In genomic region chr16:24553983-24554382, GRCh38 we compare ENCODE assay signal across 17 cellular contexts. TPM values are rescaled to one million over a fixed set of nuclear protein-coding genes. Genes with fewer than 3 reads are reported as not detected.
DNase-seq lines count a peak whose midpoint lies in the region; ATAC-seq, FAIRE-seq and TF ChIP-seq lines count a peak whose summit lies in the region.
"Had no signal": no experiment of that assay in that cellular context is flagged by ENCODE, and none has a peak within 500 bp of the region (broad histone marks: within the 10 kb centered on the region; RNA-seq: fewer than 3 reads in every experiment).

No MANE protein-coding gene starts in this region.

- peaks cover 47% of the 10 kb centered on the region for H4K20me1 ChIP-seq in astrocyte (ENCODE audit: insufficient read depth, low read length)

- H3K4me1 ChIP-seq in HEK293 (ENCODE audit: control insufficient read depth, insufficient read depth, low read length) (peaks cover 7% of the 10 kb centered on the region), astrocyte (ENCODE audit: insufficient read depth, low read length) (no peaks in the 10 kb centered on the region)

- DNase-seq in AG04450 (ENCODE audit: low read depth, low spot score) (peak; percentile 23), astrocyte (ENCODE audit: low read depth) (peak; percentile 20), fibroblast of the aortic adventitia (ENCODE audit: low read depth) (peak; percentile 52), RWPE1 (ENCODE audit: low spot score) (no peak), NCI-H526 (lab: John Stamatoyannopoulos, UW) (no peak), NCI-H510A (lab: John Stamatoyannopoulos, UW) (no peak)
- DNase-seq: 8988T; Calu3; CD8-positive, alpha-beta T cell; DMS79 treated with DMSO at 0.1 percent for 48 hours; H9 had no signal

- H3K9me3 ChIP-seq in AG04450 (ENCODE audit: control insufficient read depth, insufficient read depth, low read length): no peaks in the 10 kb centered on the region
- H3K9me3 ChIP-seq in HEK293 (ENCODE audit: control insufficient read depth, insufficient read depth, low read depth, low read length): no peaks in the 10 kb centered on the region
- no peaks in the 10 kb centered on the region for H3K9me3 ChIP-seq in astrocyte (ENCODE audit: insufficient read depth, low read depth, low read length)
- H3K9me3 ChIP-seq: BLaER1 treated with 17β-estradiol and CSF1 and Interleukin-3, amounts not matched to agents 10 nM and 100 nM had no signal

- no peak for TF ChIP-seq CTCF in AG04450 (IDR thresholded peaks at IDR 0.05; ENCODE audit: low read depth, low read length)
- no peak for TF ChIP-seq CTCF in HEK293 (tag by site-specific recombination; IDR thresholded peaks at IDR 0.05)
- TF ChIP-seq CTCF in astrocyte (IDR thresholded peaks at IDR 0.05; ENCODE audit: insufficient read depth, low read depth, low read length): no peak
- no peak for TF ChIP-seq CTCF in fibroblast of the aortic adventitia (IDR thresholded peaks at IDR 0.05; ENCODE audit: insufficient read depth, low read length)
- no peak for TF ChIP-seq CTCF in RWPE1 (conservative IDR thresholded peaks at IDR 0.05; ENCODE audit: low read depth)

- no peak overlapping the region for H3K4me2 ChIP-seq in astrocyte (ENCODE audit: low read length)
- H3K4me2 ChIP-seq: BLaER1 treated with 17β-estradiol and CSF1 and Interleukin-3, amounts not matched to agents 10 nM and 100 nM; GM23338 had no signal

- no peak overlapping the region for H3K27ac ChIP-seq in AG04450 (ENCODE audit: low read depth, low read length)
- no peak overlapping the region for H3K27ac ChIP-seq in HEK293 (ENCODE audit: extremely low read depth, low read depth, low read length)
- no peak overlapping the region for H3K27ac ChIP-seq in astrocyte (ENCODE audit: low read depth, low read length)
- H3K27ac ChIP-seq in RWPE1: no peak overlapping the region
- H3K27ac ChIP-seq: BLaER1 treated with 17β-estradiol and CSF1 and Interleukin-3, amounts not matched to agents 10 nM and 100 nM had no signal

- peaks cover 43% of the 10 kb centered on the region for H3K79me2 ChIP-seq in astrocyte (ENCODE audit: insufficient read depth, low read length)

- no peaks in the 10 kb centered on the region for H3K27me3 Mint-ChIP-seq in astrocyte (ENCODE audit: low read depth, unreplicated experiment)
- H3K27me3 Mint-ChIP-seq: B cell had no signal

- FAIRE-seq in astrocyte (lab: Jason Lieb, UNC): no peak
- FAIRE-seq: GM12878 had no signal

- no peak for ATAC-seq in SK-N-SH treated with all-trans-retinoic acid at 6 μM for 48 hours
- ATAC-seq: CD8-positive, alpha-beta T cell; GM12878; GM23338 had no signal

- peaks cover 13% of the 10 kb centered on the region for H3K36me3 Mint-ChIP-seq in astrocyte (ENCODE audit: low read depth, unreplicated experiment)

- POLR2A ChIA-PET in AG04450 (lab: Yijun Ruan, JAX): interaction anchor here (0.7 kb wide), 1 partner anchor 16 kb away, joined by 3 read pairs; no protein-coding TSS in a partner anchor
- POLR2A ChIA-PET in HEK293 (lab: Yijun Ruan, JAX): no interaction called here
- POLR2A ChIA-PET in RWPE1 (lab: Yijun Ruan, JAX; ENCODE audit: low non-redundant PET): no interaction called here

- no peak overlapping the region for H3K9ac ChIP-seq in astrocyte (ENCODE audit: low read length)
- H3K9ac ChIP-seq: BLaER1 treated with 17β-estradiol and CSF1 and Interleukin-3, amounts not matched to agents 10 nM and 100 nM had no signal

- H3K4me3 ChIP-seq in AG04450 (ENCODE audit: low read depth, low read length): no peak overlapping the region
- no peak overlapping the region for H3K4me3 ChIP-seq in HEK293 (ENCODE audit: low read depth, low read length)
- no peak overlapping the region for H3K4me3 ChIP-seq in astrocyte (ENCODE audit: insufficient read depth, low read depth, low read length)
- H3K4me3 ChIP-seq in fibroblast of the aortic adventitia (ENCODE audit: low read depth, low read length): no peak overlapping the region
- H3K4me3 ChIP-seq: BLaER1 treated with 17β-estradiol and CSF1 and Interleukin-3, amounts not matched to agents 10 nM and 100 nM; GM12878; GM23338 had no signal

- no peak overlapping the region for H2AFZ ChIP-seq in astrocyte (ENCODE audit: low read depth, low read length)
- H2AFZ ChIP-seq: GM23338 had no signal

- CTCF ChIA-PET in AG04450 (lab: Charles Lee) (interaction anchor here (0.8 to 2.0 kb wide), 5 partner anchors 14 to 38 kb away, joined by 4 to 7 read pairs (median 4); partner anchors contain the start of gene RBBP6), HEK293 (lab: Yijun Ruan, JAX) (interaction anchor here (0.6 to 0.7 kb wide), 3 partner anchors 10 to 45 kb away, joined by 3 read pairs; no protein-coding TSS in a partner anchor), RWPE1 (lab: Yijun Ruan, JAX) (no interaction called here)

- peaks cover 26 to 89% of the 10 kb centered on the region in 2 experiments for H3K36me3 ChIP-seq in HEK293 (ENCODE audit: control insufficient read depth in 2 of 2, insufficient read depth in 1 of 2, low read length in 2 of 2)
- H3K36me3 ChIP-seq in astrocyte (ENCODE audit: insufficient read depth, low read length): peaks cover 36% of the 10 kb centered on the region

- no peak overlapping the region for H3K27ac Mint-ChIP-seq in astrocyte (ENCODE audit: unreplicated experiment)
- H3K27ac Mint-ChIP-seq: B cell; CD8-positive, alpha-beta T cell; GM23338; H9 had no signal

- H3K4me3 Mint-ChIP-seq in astrocyte (ENCODE audit: unreplicated experiment): no peak overlapping the region
- H3K4me3 Mint-ChIP-seq: B cell; CD8-positive, alpha-beta T cell; GM23338; H9 had no signal

- H3K9me3 Mint-ChIP-seq in astrocyte (ENCODE audit: unreplicated experiment): no peaks in the 10 kb centered on the region
- H3K9me3 Mint-ChIP-seq: CD8-positive, alpha-beta T cell; GM23338; H9 had no signal

- H3K27me3 ChIP-seq in AG04450 (ENCODE audit: control insufficient read depth, insufficient read depth, low read length) (no peaks in the 10 kb centered on the region), astrocyte (ENCODE audit: insufficient read depth, low read length) (no peaks in the 10 kb centered on the region)
- H3K27me3 ChIP-seq: BLaER1 treated with 17β-estradiol and CSF1 and Interleukin-3, amounts not matched to agents 10 nM and 100 nM had no signal

- peaks cover 5% of the 10 kb centered on the region for H3K4me1 Mint-ChIP-seq in astrocyte (ENCODE audit: low read depth, unreplicated experiment)
- H3K4me1 Mint-ChIP-seq: GM23338 had no signal

TF ChIP-seq in HEK293, 187 proteins besides CTCF, POLR2A, EP300 and RAD21:
- TF ChIP-seq ZNF426 (tag by site-specific recombination; IDR thresholded peaks at IDR 0.05): no peak
- peak; percentile 60 for TF ChIP-seq PRDM10 (tag by site-specific recombination; IDR thresholded peaks at IDR 0.05)
TF ChIP-seq in HEK293: peak in this region for 1.

TF ChIP-seq in SK-N-SH treated with all-trans-retinoic acid at 6 μM for 48 hours, 23 proteins besides CTCF, POLR2A, EP300 and RAD21 (continues in another document):
- TF ChIP-seq CSRNP3 (CRISPR knock-in tag; IDR thresholded peaks at IDR 0.05) (no peak), ZNF70 (CRISPR knock-in tag; IDR thresholded peaks at IDR 0.05) (no peak), PPARA (CRISPR knock-in tag; IDR thresholded peaks at IDR 0.05; ENCODE audit: borderline replicate concordance) (no peak), OSR1 (CRISPR knock-in tag; IDR thresholded peaks at IDR 0.05) (no peak), ISL1 (CRISPR knock-in tag; IDR thresholded peaks at IDR 0.05) (no peak), CSDC2 (CRISPR knock-in tag; IDR thresholded peaks at IDR 0.05) (no peak), ESRRG (CRISPR knock-in tag; IDR thresholded peaks at IDR 0.05) (no peak), ZFP30 (CRISPR knock-in tag; IDR thresholded peaks at IDR 0.05) (no peak), TSHZ2 (CRISPR knock-in tag; IDR thresholded peaks at IDR 0.05) (no peak)

RNA-seq across cellular contexts. Expression of gene RBBP6, which starts 14.6 kb away (rescaled TPM):
- 32.4 and 41.7 TPM in 2 replicates for polyA plus RNA-seq in AG04450 (2011; rRNA removed)
- polyA minus RNA-seq in AG04450 (2011; rRNA and poly(A)+ RNA removed): 31.9 and 55.8 TPM in 2 replicates
- total RNA-seq in astrocyte: 42.3 and 44.8 TPM in 2 replicates
- 30.7 and 37.6 TPM in 2 replicates for total RNA-seq in fibroblast of the aortic adventitia (ENCODE audit: low replicate concordance)

Comparison
In these comparisons a context has a peak if more than half of its experiments do, and no peak if none do; other contexts are left out.
1. DNase-seq: peak in AG04450 (single experiment), astrocyte (single experiment) and fibroblast of the aortic adventitia (single experiment); none in RWPE1 (single experiment), NCI-H526 (0 of 2) and NCI-H510A (single experiment).